8 cellular contexts compared by ENCODE assay signal in genomic region chr6:43509984-43510826, GRCh38. TPM values are rescaled to one million over a fixed set of nuclear protein-coding genes. Genes with fewer than 3 reads are reported as not detected.
DNase-seq lines count a peak whose midpoint lies in the region; ATAC-seq and TF ChIP-seq lines count a peak whose summit lies in the region.

Gene LRRC73 (minus strand): TSS chr6:43510346. CDS start chr6:43509785, 561 bp downstream.

- no peaks in the 10 kb centered on the region for H4K20me1 ChIP-seq in Karpas-422 (ENCODE audit: insufficient read depth, low read depth, low read length)

- DNase-seq in CMK (ENCODE audit: low read depth) (peak; percentile 39), Karpas-422 (peak; percentile 92), T-helper 1 cell (peak; percentile 66 to 81 (median 70)), amniotic epithelial cell (ENCODE audit: low read depth) (peak; percentile 75), left ventricle myocardium inferior (peak; percentile 90), posterior vena cava (ENCODE audit: low spot score) (peak; percentile 96), transverse colon (peak; percentile 89)

- TF ChIP-seq CTCF in left ventricle myocardium inferior (IDR thresholded peaks at IDR 0.05; ENCODE audit: borderline replicate concordance) (no peak), transverse colon (IDR thresholded peaks at IDR 0.05) (no peak)

- 10% methylated on average over 56 of the region's 96 CpGs; no CpG with 5 or more reads in 1 of the 2 donors for WGBS in transverse colon (ENCODE audit: low coverage in 1 of 2), 2 donors

- peak; percentile 44 for ATAC-seq in GM21367 (IDR thresholded peaks at IDR 0.05; ENCODE audit: unreplicated experiment)

- H3K9ac ChIP-seq in Karpas-422 (ENCODE audit: low read length) = peak within 1 kb of the TSS; percentile 73

- H3K4me3 ChIP-seq in Karpas-422 (ENCODE audit: low read length) (peak within 1 kb of the TSS; percentile 82), left ventricle myocardium inferior (peak within 1 kb of the TSS; percentile 87), transverse colon (peak within 1 kb of the TSS; percentile 47 to 83 (median 66))

- H3K27ac ChIP-seq in Karpas-422 (ENCODE audit: low read length) = no peak within 1 kb of the TSS
- peak within 1 kb of the TSS; percentile 82 for H3K27ac ChIP-seq in left ventricle myocardium inferior (replicated peaks)
- H3K27ac ChIP-seq in transverse colon = peak within 1 kb of the TSS; percentile 79 to 86 (median 81)

- intact Hi-C loops in left ventricle myocardium inferior (cut with micrococcal nuclease) (loop anchor here (5.0 kb wide), 1 partner anchor 58 kb away; no protein-coding TSS in a partner anchor), posterior vena cava (cut with DNase I) (loop anchor here (5.0 to 10.0 kb wide), 4 partner anchors 53 to 248 kb away; partner anchors contain the start of gene DLK2 (in 1 of the 2)), transverse colon (cut with DNase I; ENCODE audit: low total_unique reads) (loop anchor here (5.0 to 10.0 kb wide), 3 partner anchors 58 to 248 kb away; partner anchors contain the start of gene ZNF318)

- H3K4me1 ChIP-seq in Karpas-422 (ENCODE audit: low read length) = peaks cover 27% of the 10 kb centered on the region
- H3K4me1 ChIP-seq in left ventricle myocardium inferior = peaks cover 79% of the 10 kb centered on the region
- H3K4me1 ChIP-seq in transverse colon = peaks cover 7 to 40% (median 32%) of the 10 kb centered on the region in 4 donors

- peaks cover under 1% of the 10 kb centered on the region; the same call in 1 of the 2 replicates for H3K36me3 ChIP-seq in Karpas-422 (ENCODE audit: insufficient read depth, low read length)
- peaks cover 50% of the 10 kb centered on the region for H3K36me3 ChIP-seq in left ventricle myocardium inferior
- peaks cover 0 to 18% (median 3%) of the 10 kb centered on the region in 4 donors for H3K36me3 ChIP-seq in transverse colon

- no peaks in the 10 kb centered on the region for H3K9me3 ChIP-seq in Karpas-422 (ENCODE audit: low read length)
- no peaks in the 10 kb centered on the region for H3K9me3 ChIP-seq in left ventricle myocardium inferior (replicated peaks)
- no peaks in the 10 kb centered on the region for H3K9me3 ChIP-seq in transverse colon

- H3K4me2 ChIP-seq in Karpas-422 (ENCODE audit: low read depth, low read length, poor library complexity, severe bottlenecking) = peak within 1 kb of the TSS; percentile 91

- no peak for TF ChIP-seq EP300 in transverse colon (IDR thresholded peaks at IDR 0.05; ENCODE audit: low read depth)

- H3K79me2 ChIP-seq in Karpas-422 (ENCODE audit: low read length) = peaks cover 6% of the 10 kb centered on the region

- no peaks in the 10 kb centered on the region for H3K27me3 ChIP-seq in Karpas-422 (ENCODE audit: low read length)
- peaks cover 6% of the 10 kb centered on the region for H3K27me3 ChIP-seq in left ventricle myocardium inferior (ENCODE audit: low read depth)
- H3K27me3 ChIP-seq in transverse colon = peaks cover 16% of the 10 kb centered on the region

- H3K9me2 ChIP-seq in Karpas-422 (replicated peaks; ENCODE audit: insufficient read depth, low read length) = no peaks in the 10 kb centered on the region

- TF ChIP-seq POLR2A in transverse colon (IDR thresholded peaks at IDR 0.05) = peak; percentile 60

- in situ Hi-C loops in transverse colon (cut with MboI; ENCODE audit: low pct_ligation_motif_present in 1 of 4, low pct_unique_long_range_greater_than_20kb in 1 of 4, low sequenced_read_pairs in 3 of 4) = no loop called here

- peak within 1 kb of the TSS; percentile 56; the same call in 1 of the 2 replicates for H2AFZ ChIP-seq in Karpas-422 (ENCODE audit: low read length)

RNA-seq across cellular contexts. Expression of gene LRRC73, which starts in this region (rescaled TPM):
- 0.19 and 0.69 TPM in 2 replicates for total RNA-seq in Karpas-422 (2014; rRNA removed; shearing (Covaris generic); ENCODE audit: low replicate concordance)
- total RNA-seq in left ventricle myocardium inferior (1.6 TPM), posterior vena cava (under 1 TPM; 0.69 to 0.90 TPM), transverse colon (under 1 TPM in 2 of 4 donors, not detected in 2; 0.60 to 0.96 TPM)

Comparison
In these comparisons a context has a peak if more than half of its experiments do, and no peak if none do; other contexts are left out.
1. Peak in DNase-seq, H3K4me3 ChIP-seq, H3K9ac ChIP-seq and H3K4me2 ChIP-seq in Karpas-422; RNA of the gene not detected or under 1 TPM.
2. Peak in DNase-seq in posterior vena cava; RNA of the gene not detected or under 1 TPM.
3. Peak in DNase-seq, H3K4me3 ChIP-seq and H3K27ac ChIP-seq in transverse colon; RNA of the gene not detected or under 1 TPM.
4. DNase-seq: peak in every context shown above with its lines; median percentile 96 in posterior vena cava; 92 in Karpas-422; 90 in left ventricle myocardium inferior; 89 in transverse colon; 75 in amniotic epithelial cell; 70 in T-helper 1 cell; 39 in CMK.